Comparison of ENCODE assay signal across 1 cellular context in genomic region chr19:5903502-5904301, GRCh38.
TF ChIP-seq lines count a peak whose summit lies in the region.

TSS of gene NDUFA11 (minus strand) at chr19:5903790. CDS start at chr19:5903708, 82 bp downstream.

TF ChIP-seq in GM12878, 131 proteins besides CTCF, POLR2A, EP300 and RAD21 (continued from another document and continues in another):
- TF ChIP-seq YY1 (IDR thresholded peaks at IDR 0.05; ENCODE audit: low read depth, low read length), result peak; percentile 89
- TF ChIP-seq ZNF687 (IDR thresholded peaks at IDR 0.05), result peak; percentile 66
- peak; percentile 57; the same call in 1 of the 2 replicates for TF ChIP-seq ZNF384 (IDR thresholded peaks at IDR 0.05; ENCODE audit: borderline replicate concordance, low read depth, low read length)
- TF ChIP-seq PAX8 (IDR thresholded peaks at IDR 0.05), result no peak
- TF ChIP-seq CHD1 (IDR thresholded peaks at IDR 0.05; ENCODE audit: low read depth, low read length), result no peak
- 0 out of 2 replicates have a peak, but pooled peaks have one; percentile 85 for TF ChIP-seq NBN (IDR thresholded peaks at IDR 0.05)
- 0 out of 2 replicates have a peak, but pooled peaks have one; percentile 53 for TF ChIP-seq PAX5 (IDR thresholded peaks at IDR 0.05; ENCODE audit: borderline replicate concordance, low read depth, low read length)
- peak; percentile 77 for TF ChIP-seq HCFC1 (IDR thresholded peaks at IDR 0.05; ENCODE audit: low read length)
- TF ChIP-seq KAT2A (conservative IDR thresholded peaks at IDR 0.05; ENCODE audit: control insufficient read depth, low read depth, low read length), result no peak
- peak; percentile 88; the same call in 1 of the 2 replicates for TF ChIP-seq POLR2AphosphoS2 (IDR thresholded peaks at IDR 0.05; ENCODE audit: low read depth, low read length)
- TF ChIP-seq CREM (IDR thresholded peaks at IDR 0.05; ENCODE audit: low read depth), result peak; percentile 47; the same call in 1 of the 2 replicates
- no peak for TF ChIP-seq PKNOX1 (IDR thresholded peaks at IDR 0.05)
- peak; percentile 45 for TF ChIP-seq CREB1 (IDR thresholded peaks at IDR 0.05; ENCODE audit: low read depth)
- no peak for TF ChIP-seq GABPA (IDR thresholded peaks at IDR 0.05; ENCODE audit: low read depth)
- TF ChIP-seq E2F4 (IDR thresholded peaks at IDR 0.05; ENCODE audit: low read depth, low read length), result no peak
- peak; percentile 95 to 98 for TF ChIP-seq BHLHE40 (IDR thresholded peaks at IDR 0.05; ENCODE audit: borderline replicate concordance in 1 of 2, low read depth in 2 of 2, low read length in 1 of 2)
- TF ChIP-seq BMI1 (IDR thresholded peaks at IDR 0.05; ENCODE audit: borderline replicate concordance), result no peak
- TF ChIP-seq EED (IDR thresholded peaks at IDR 0.05; ENCODE audit: low read depth), result 0 out of 2 replicates have a peak, but pooled peaks have one; percentile 8
- peak; percentile 88 for TF ChIP-seq NR2F1 (conservative IDR thresholded peaks at IDR 0.05)
- no peak for TF ChIP-seq SMARCA5 (IDR thresholded peaks at IDR 0.05)
- TF ChIP-seq FOXK2 (IDR thresholded peaks at IDR 0.05), result no peak
- no peak for TF ChIP-seq FOXM1 (IDR thresholded peaks at IDR 0.05; ENCODE audit: low read depth, low read length)
- TF ChIP-seq RCOR1 (conservative IDR thresholded peaks at IDR 0.05; ENCODE audit: low read depth, low read length), result peak; percentile 97
- TF ChIP-seq SIX5 (IDR thresholded peaks at IDR 0.05; ENCODE audit: low read depth, low read length, severe bottlenecking), result peak; percentile 22
- TF ChIP-seq SUPT20H (IDR thresholded peaks at IDR 0.05; ENCODE audit: borderline replicate concordance, control insufficient read depth, low read depth, low read length), result no peak
- peak; percentile 98 for TF ChIP-seq ZNF207 (IDR thresholded peaks at IDR 0.05; ENCODE audit: borderline replicate concordance)
- TF ChIP-seq GATAD2B (conservative IDR thresholded peaks at IDR 0.05; ENCODE audit: low read depth), result peak; percentile 69; the same call in 1 of the 2 replicates
- no peak for TF ChIP-seq NFIC (IDR thresholded peaks at IDR 0.05; ENCODE audit: low read depth, low read length)
- peak; percentile 43; the same call in 1 of the 2 replicates for TF ChIP-seq ATF3 (IDR thresholded peaks at IDR 0.05; ENCODE audit: borderline replicate concordance, extremely low read depth, low read depth, low read length)
- TF ChIP-seq EGR1 (IDR thresholded peaks at IDR 0.05; ENCODE audit: borderline replicate concordance in 1 of 2, low read depth in 2 of 2, low read length in 2 of 2), result peak in 1 of 2 experiments; percentile 57; a peak in 1 of 3 replicates
- TF ChIP-seq CBFB (IDR thresholded peaks at IDR 0.05; ENCODE audit: low read depth), result peak; percentile 93
- peak; percentile 70 for TF ChIP-seq TAF1 (IDR thresholded peaks at IDR 0.05; ENCODE audit: borderline replicate concordance, low read depth, low read length)
- TF ChIP-seq IKZF2 (IDR thresholded peaks at IDR 0.05), result peak; percentile 40 to 60; a peak in 3 of 4 replicates
- TF ChIP-seq POLR2AphosphoS5 (IDR thresholded peaks at IDR 0.05; ENCODE audit: low read length), result peak; percentile 88
- peak; percentile 68; the same call in 1 of the 2 replicates for TF ChIP-seq BACH1 (IDR thresholded peaks at IDR 0.05; ENCODE audit: borderline replicate concordance)
- no peak for TF ChIP-seq RBBP5 (conservative IDR thresholded peaks at IDR 0.05)
- TF ChIP-seq ASH2L (IDR thresholded peaks at IDR 0.05; ENCODE audit: borderline replicate concordance, low read depth), result no peak
- no peak for TF ChIP-seq HDGF (IDR thresholded peaks at IDR 0.05)
- TF ChIP-seq TARDBP (IDR thresholded peaks at IDR 0.05; ENCODE audit: borderline replicate concordance), result peak; percentile 98
- no peak for TF ChIP-seq IRF3 (IDR thresholded peaks at IDR 0.05)
- TF ChIP-seq TCF7 (IDR thresholded peaks at IDR 0.05; ENCODE audit: borderline replicate concordance), result no peak
- no peak; the same call in none of the 2 replicates for TF ChIP-seq MLLT1 (IDR thresholded peaks at IDR 0.05)
- peak; percentile 89 for TF ChIP-seq BRCA1 (IDR thresholded peaks at IDR 0.05; ENCODE audit: low read depth, low read length)
- TF ChIP-seq NRF1 (conservative IDR thresholded peaks at IDR 0.05; ENCODE audit: low read depth, low read length), result peak; percentile 63
- peak; percentile 42; the same call in 1 of the 2 replicates for TF ChIP-seq RUNX3 (IDR thresholded peaks at IDR 0.05; ENCODE audit: low read length)
- no peak for TF ChIP-seq USF1 (IDR thresholded peaks at IDR 0.05; ENCODE audit: borderline replicate concordance, extremely low read length, insufficient read depth, low read depth, low read length)
- peak; percentile 79 for TF ChIP-seq RELB (IDR thresholded peaks at IDR 0.05; ENCODE audit: low read depth)
- no peak for TF ChIP-seq E2F8 (IDR thresholded peaks at IDR 0.05; ENCODE audit: low read depth, partially characterized antibody)
- no peak for TF ChIP-seq ZNF217 (IDR thresholded peaks at IDR 0.05)
- TF ChIP-seq ZSCAN29 (IDR thresholded peaks at IDR 0.05), result no peak
- TF ChIP-seq YBX1 (IDR thresholded peaks at IDR 0.05), result no peak
- peak; percentile 83; the same call in 1 of the 2 replicates for TF ChIP-seq STAT1 (conservative IDR thresholded peaks at IDR 0.05)
- no peak for TF ChIP-seq KDM1A (IDR thresholded peaks at IDR 0.05; ENCODE audit: borderline replicate concordance)
- TF ChIP-seq BCL3 (IDR thresholded peaks at IDR 0.05; ENCODE audit: borderline replicate concordance, insufficient read depth, low read depth, low read length, poor library complexity, severe bottlenecking), result no peak
